18 cellular contexts compared by ENCODE assay signal in genomic region chr14:49287004-49287403, GRCh38.
DNase-seq lines count a peak whose midpoint lies in the region; ATAC-seq, FAIRE-seq and TF ChIP-seq lines count a peak whose summit lies in the region.
"Had no signal": no experiment of that assay in that cellular context is flagged by ENCODE, and none has a peak within 500 bp of the region (broad histone marks: within the 10 kb centered on the region; RNA-seq: fewer than 3 reads in every experiment).

No MANE protein-coding gene starts in this region.

- POLR2A ChIA-PET in HepG2 (lab: Yijun Ruan, JAX), result no interaction called here

- no peak overlapping the region for H3K4me3 ChIP-seq in HepG2 (replicated peaks in 1 of 3; ENCODE audit: insufficient read depth in 1 of 3, low read depth in 2 of 3, low read length in 3 of 3)
- no peak overlapping the region for H3K4me3 ChIP-seq in right lobe of liver
- H3K4me3 ChIP-seq in neural cell (ENCODE audit: low read length), result peak overlapping the region; percentile 26
- H3K4me3 ChIP-seq: BLaER1 treated with 17β-estradiol and CSF1 and Interleukin-3, amounts not matched to agents 10 nM and 100 nM; GM12878 had no signal

- H3K4me1 ChIP-seq in HepG2 (ENCODE audit: insufficient read depth, low read length) (no peaks in the 10 kb centered on the region), right lobe of liver (no peaks in the 10 kb centered on the region)

- TF ChIP-seq CTCF in HepG2 (CRISPR knock-in tag; IDR thresholded peaks at IDR 0.05) (no peak), right lobe of liver (IDR thresholded peaks at IDR 0.05) (no peak), neural cell (IDR thresholded peaks at IDR 0.05; ENCODE audit: poor library complexity, severe bottlenecking) (no peak), GM10266 (IDR thresholded peaks at IDR 0.05; ENCODE audit: control insufficient read depth, insufficient read depth, low read depth, missing control alignments) (no peak)

- H3K4me2 ChIP-seq in HepG2 (ENCODE audit: low read depth, low read length), result no peak overlapping the region
- H3K4me2 ChIP-seq in neural cell (ENCODE audit: low read length), result peak overlapping the region; percentile 13
- H3K4me2 ChIP-seq: BLaER1 treated with 17β-estradiol and CSF1 and Interleukin-3, amounts not matched to agents 10 nM and 100 nM had no signal

- no peaks in the 10 kb centered on the region for H3K9me2 ChIP-seq in neural cell (ENCODE audit: insufficient read depth, low read length)

- TF ChIP-seq POLR2A in HepG2 (IDR thresholded peaks at IDR 0.05; ENCODE audit: insufficient read depth in 1 of 2, low read depth in 2 of 2, low read length in 2 of 2), result no peak
- no peak for TF ChIP-seq POLR2A in right lobe of liver (IDR thresholded peaks at IDR 0.05)

- CTCF ChIA-PET in HepG2 (lab: Yijun Ruan, JAX; ENCODE audit: low intra/inter-chr PET ratio, low total read pairs), result no interaction called here

- H3K79me2 ChIP-seq in HepG2 (ENCODE audit: insufficient read depth, low read length), result no peaks in the 10 kb centered on the region
- H3K79me2 ChIP-seq in neural cell (replicated peaks; ENCODE audit: insufficient read depth, low read length), result no peaks in the 10 kb centered on the region

- H3F3A ChIP-seq in neural cell (ENCODE audit: insufficient read depth, low read length, poor library complexity, severe bottlenecking), result peaks cover 3% of the 10 kb centered on the region

- no peaks in the 10 kb centered on the region; a peak in 2 of 5 replicates for H3K27me3 ChIP-seq in HepG2 (ENCODE audit: control insufficient read depth in 1 of 2, insufficient read depth in 2 of 2, low read length in 2 of 2)
- H3K27me3 ChIP-seq in right lobe of liver, result no peaks in the 10 kb centered on the region
- H3K27me3 ChIP-seq in neural cell (ENCODE audit: insufficient read depth, low read depth, low read length), result no peaks in the 10 kb centered on the region
- H3K27me3 ChIP-seq: BLaER1 treated with 17β-estradiol and CSF1 and Interleukin-3, amounts not matched to agents 10 nM and 100 nM had no signal

- no peak for ATAC-seq in HepG2
- ATAC-seq in right lobe of liver, result no peak
- ATAC-seq: GM12878 had no signal

- H2AFZ ChIP-seq in HepG2 (ENCODE audit: low read length) (no peak overlapping the region), neural cell (ENCODE audit: low read depth, low read length) (no peak overlapping the region)

- BruUV-seq in HepG2 (replicated peaks; lab: Mats Ljungman, UMichigan), result no TSS peak

- H4K20me1 ChIP-seq in HepG2 (ENCODE audit: insufficient read depth, low read length) (no peaks in the 10 kb centered on the region), neural cell (ENCODE audit: insufficient read depth) (no peaks in the 10 kb centered on the region)
- H4K20me1 ChIP-seq: BLaER1 treated with 17β-estradiol and CSF1 and Interleukin-3, amounts not matched to agents 10 nM and 100 nM had no signal

- H3K9ac ChIP-seq in HepG2 (ENCODE audit: insufficient read depth, low read depth, low read length) (no peak overlapping the region), neural cell (ENCODE audit: low read length) (peak overlapping the region; percentile 18)
- H3K9ac ChIP-seq: BLaER1 treated with 17β-estradiol and CSF1 and Interleukin-3, amounts not matched to agents 10 nM and 100 nM had no signal

- H3K27ac ChIP-seq in HepG2 (ENCODE audit: extremely low read length, insufficient read depth, low read length) (no peak overlapping the region), right lobe of liver (no peak overlapping the region), neural cell (ENCODE audit: low read length) (peak overlapping the region; percentile 65)
- H3K27ac ChIP-seq: BLaER1 treated with 17β-estradiol and CSF1 and Interleukin-3, amounts not matched to agents 10 nM and 100 nM had no signal

- H3K9me3 ChIP-seq in HepG2 (ENCODE audit: low read length) (no peaks in the 10 kb centered on the region), right lobe of liver (no peaks in the 10 kb centered on the region), neural cell (ENCODE audit: low read length) (no peaks in the 10 kb centered on the region)
- H3K9me3 ChIP-seq: BLaER1 treated with 17β-estradiol and CSF1 and Interleukin-3, amounts not matched to agents 10 nM and 100 nM had no signal

- H3K36me3 ChIP-seq in HepG2 (replicated peaks in 1 of 2; ENCODE audit: control insufficient read depth in 1 of 2, insufficient read depth in 2 of 2, low read length in 2 of 2), result no peaks in the 10 kb centered on the region
- no peaks in the 10 kb centered on the region for H3K36me3 ChIP-seq in right lobe of liver
- H3K36me3 ChIP-seq in neural cell (ENCODE audit: insufficient read depth, low read length), result no peaks in the 10 kb centered on the region
- H3K36me3 ChIP-seq: BLaER1 treated with 17β-estradiol and CSF1 and Interleukin-3, amounts not matched to agents 10 nM and 100 nM had no signal

- in situ Hi-C loops in HepG2 (cut with HindIII; ENCODE audit: extremely low pct_ligation_motif_present, low pct_unique_long_range_greater_than_20kb), result no loop called here

- DNase-seq in HepG2 (ENCODE audit: low spot score) (no peak), right lobe of liver (no peak), fibroblast of gingiva (ENCODE audit: low read depth) (peak; percentile 2), nucleus accumbens (lab: John Stamatoyannopoulos, UW) (no peak), 8988T (no peak), GM10266 (ENCODE audit: extremely low spot score) (no peak), CD1c-positive myeloid dendritic cell (ENCODE audit: extremely low spot score) (no peak)
- DNase-seq: CD4-positive, CD25-positive, alpha-beta regulatory T cell; CD8-positive, alpha-beta memory T cell; COR-L47; DMS 273 treated with DMSO at 0.1 percent for 48 hours; DMS79; GF-D8; H9 had no signal

- TF ChIP-seq EP300 in HepG2 (IDR thresholded peaks at IDR 0.05; ENCODE audit: low read depth in 2 of 2, low read length in 2 of 2), result no peak
- TF ChIP-seq EP300 in HepG2 (CRISPR knock-in tag; IDR thresholded peaks at IDR 0.05; ENCODE audit: borderline replicate concordance), result no peak
- TF ChIP-seq EP300 in neural cell (conservative IDR thresholded peaks at IDR 0.05; ENCODE audit: poor library complexity, severe bottlenecking), result no peak

- intact Hi-C loops in HepG2 (cut with micrococcal nuclease; ENCODE audit: unreplicated experiment) (no loop called here), right lobe of liver (cut with DNase I) (no loop called here)

- no peak for FAIRE-seq in HepG2 (lab: Jason Lieb, UNC)
- FAIRE-seq: GM12878, H1 had no signal

- 2% methylated on average over 5 of the region's 5 CpGs for WGBS in HepG2 (ENCODE audit: low lambda C conversion rate)
- 40% methylated on average over 5 of the region's 5 CpGs for WGBS in right lobe of liver (ENCODE audit: insufficient coverage, low coverage, low lambda C conversion rate, missing lambda C conversion rate)

- no peak for TF ChIP-seq RAD21 in HepG2 (CRISPR knock-in tag; IDR thresholded peaks at IDR 0.05)
- no peak for TF ChIP-seq RAD21 in neural cell (conservative IDR thresholded peaks at IDR 0.05)

TF ChIP-seq in HepG2, 621 proteins besides CTCF, POLR2A, EP300 and RAD21:
- TF ChIP-seq ZNF557 (CRISPR knock-in tag; IDR thresholded peaks at IDR 0.05) (no peak), SP2 (CRISPR knock-in tag; IDR thresholded peaks at IDR 0.05) (no peak), EEA1 (CRISPR knock-in tag; IDR thresholded peaks at IDR 0.05; ENCODE audit: borderline replicate concordance) (no peak), CREB1 (IDR thresholded peaks at IDR 0.05) (peak; percentile 53; the same call in 1 of the 2 replicates), CREB1 (CRISPR knock-in tag; IDR thresholded peaks at IDR 0.05) (no peak)

TF ChIP-seq in neural cell, 6 proteins besides CTCF, POLR2A, EP300 and RAD21:
- TF ChIP-seq SMC3 (conservative IDR thresholded peaks at IDR 0.05; ENCODE audit: poor library complexity) (no peak), POLR2AphosphoS5 (IDR thresholded peaks at IDR 0.05) (no peak), REST (IDR thresholded peaks at IDR 0.05; ENCODE audit: borderline replicate concordance) (no peak), TAF1 (IDR thresholded peaks at IDR 0.05; ENCODE audit: low read depth) (no peak), EZH2 (IDR thresholded peaks at IDR 0.05; ENCODE audit: borderline replicate concordance, insufficient read depth, low read length, poor library complexity, severe bottlenecking) (no peak), MXI1 (conservative IDR thresholded peaks at IDR 0.05; ENCODE audit: poor library complexity, severe bottlenecking) (no peak)
TF ChIP-seq in neural cell: peak in this region for 0.
